Comparison of ENCODE assay signal across 21 cellular contexts in genomic region chr12:108282160-108282559, GRCh38. TPM values are rescaled to one million over a fixed set of nuclear protein-coding genes. Genes with fewer than 3 reads are reported as not detected.
"Had no signal": no experiment of that assay in that cellular context is flagged by ENCODE, and none has a peak within 500 bp of the region (broad histone marks: within the 10 kb centered on the region; RNA-seq: fewer than 3 reads in every experiment).

No MANE protein-coding gene starts in this region.

- H3K36me3 ChIP-seq: colonic mucosa, heart left ventricle, neutrophil, tibial nerve had no signal

- ATAC-seq: right cardiac atrium; stimulated activated memory B cell treated with anti-CD40 and anti-IgM and Interleukin-4, amounts not matched to agents 10 μg/mL and 1 μg/mL and 100 μg/mL, for 72 hours had no signal

- H3K4me3 Mint-ChIP-seq: endodermal cell; naive B cell; stimulated activated memory B cell treated with anti-CD40 and anti-IgM and Interleukin-4, amounts not matched to agents 10 μg/mL and 1 μg/mL and 100 μg/mL, for 72 hours; stimulated activated naive CD8-positive, alpha-beta T cell treated with anti-CD3 and anti-CD28 coated beads, Interleukin-15, Interleukin-2, amounts not matched to agents 100 ng/mL and 50 ng/mL, for 24 hours had no signal

- H3K4me3 ChIP-seq: colonic mucosa, heart left ventricle, testis, tibial nerve had no signal

- H3K9me3 Mint-ChIP-seq: stimulated activated naive CD8-positive, alpha-beta T cell treated with anti-CD3 and anti-CD28 coated beads, Interleukin-15, Interleukin-2, amounts not matched to agents 100 ng/mL and 50 ng/mL, for 24 hours had no signal

- H3K27me3 ChIP-seq: colonic mucosa, heart left ventricle, testis, tibial nerve had no signal

- H3K27ac ChIP-seq: colonic mucosa, heart left ventricle, neutrophil, testis, tibial nerve had no signal

- DNase-seq: colonic mucosa; endodermal cell; erythroblast; foreskin melanocyte; heart left ventricle; hippocampal formation; kidney glomerular epithelial cell; mesendoderm; naive B cell; right cardiac atrium; stimulated activated CD4-positive, alpha-beta T cell treated with anti-CD3 and anti-CD28 coated beads, Interleukin-4, amount 100 ng/mL, for 1 hour; stimulated activated CD8-positive, alpha-beta memory T cell treated with anti-CD3 and anti-CD28 coated beads, Interleukin-4, amount 100 ng/mL, for 48 hours; testis had no signal

- H3K36me3 Mint-ChIP-seq: naive B cell; stimulated activated memory B cell treated with anti-CD40 and anti-IgM and Interleukin-4, amounts not matched to agents 10 μg/mL and 1 μg/mL and 100 μg/mL, for 72 hours had no signal

- H3K9me3 ChIP-seq: colonic mucosa, heart left ventricle, neutrophil, testis, tibial nerve had no signal

- H3K27ac Mint-ChIP-seq: endodermal cell; naive B cell; progenitor cell of endocrine pancreas; stimulated activated memory B cell treated with anti-CD40 and anti-IgM and Interleukin-4, amounts not matched to agents 10 μg/mL and 1 μg/mL and 100 μg/mL, for 72 hours; stimulated activated naive CD8-positive, alpha-beta T cell treated with anti-CD3 and anti-CD28 coated beads, Interleukin-15, Interleukin-2, amounts not matched to agents 100 ng/mL and 50 ng/mL, for 24 hours had no signal

- FAIRE-seq: islet of Langerhans had no signal

- H3K4me1 ChIP-seq: colonic mucosa, testis, tibial nerve had no signal

RNA-seq across cellular contexts. Expression of gene CMKLR1, which starts 57.0 kb away (rescaled TPM):
- total RNA-seq: endodermal cell, endothelial cell of umbilical vein, lung microvascular endothelial cell, progenitor cell of endocrine pancreas had no signal
